In genomic region chr6:157036245-157036681, GRCh38 we compare ENCODE assay signal across 9 cellular contexts.
A peak's percentile ranks its signal among the peaks of the same experiment; 100 is the strongest.
DNase-seq lines count a peak whose midpoint lies in the region; ATAC-seq and TF ChIP-seq lines count a peak whose summit lies in the region.
"Had no signal": no experiment of that assay in that cellular context is flagged by ENCODE, and none has a peak within 500 bp of the region (broad histone marks: within the 10 kb centered on the region; RNA-seq: fewer than 3 reads in every experiment).

No MANE protein-coding gene starts in this region.

- H3K36me3 ChIP-seq in thoracic aorta (no peaks in the 10 kb centered on the region), adrenal gland (replicated peaks in 1 of 2) (no peaks in the 10 kb centered on the region)

- no peak for TF ChIP-seq CTCF in thoracic aorta (IDR thresholded peaks at IDR 0.05)
- no peak for TF ChIP-seq CTCF in adrenal gland (IDR thresholded peaks at IDR 0.05)

- TF ChIP-seq POLR2A in adrenal gland (IDR thresholded peaks at IDR 0.05) = no peak

- intact Hi-C loops in adrenal gland (cut with DNase I) = loop anchor here (10.0 kb wide), 1 partner anchor 149 kb away; no protein-coding TSS in a partner anchor

- WGBS in adrenal gland, 4 donors = 35 to 68% (median 57%) methylated on average over 5 of the region's 5 CpGs

- DNase-seq in MV-4-11 (lab: John Stamatoyannopoulos, UW) (peak; percentile 54), cerebellum (ENCODE audit: low spot score) (peak; percentile 46), islet precursor cell (peak; percentile 90), thoracic aorta (ENCODE audit: low spot score) (no peak), adrenal gland (no peak)
- no peak for DNase-seq in stimulated activated CD8-positive, alpha-beta memory T cell treated with anti-CD3 and anti-CD28 coated beads, Interleukin-4, amount 100 ng/mL, for 48 hours
- DNase-seq: activated CD8-positive, alpha-beta T cell treated with anti-CD3 and anti-CD28 coated beads for 36 hours; stimulated activated naive CD4-positive, alpha-beta T cell had no signal

- peak overlapping the region; percentile 41 for H3K4me3 ChIP-seq in thoracic aorta
- no peak overlapping the region for H3K4me3 ChIP-seq in adrenal gland

- ATAC-seq in thoracic aorta (ENCODE audit: insufficient number of reproducible peaks, low FRiP score, low read depth) (no peak), GM18861 (IDR thresholded peaks at IDR 0.05; ENCODE audit: unreplicated experiment) (no peak)
- ATAC-seq: activated CD8-positive, alpha-beta T cell treated with anti-CD3 and anti-CD28 coated beads for 36 hours had no signal

- H3K27me3 ChIP-seq in thoracic aorta (replicated peaks; ENCODE audit: insufficient read depth) = no peaks in the 10 kb centered on the region
- no peaks in the 10 kb centered on the region for H3K27me3 ChIP-seq in adrenal gland

- peaks cover 29 to 47% of the 10 kb centered on the region in 2 donors for H3K4me1 ChIP-seq in thoracic aorta (ENCODE audit: control insufficient read depth in 1 of 2, low read depth in 2 of 2)
- peaks cover 5 to 46% of the 10 kb centered on the region in 2 donors for H3K4me1 ChIP-seq in adrenal gland (replicated peaks in 1 of 2)

- H3K9me3 ChIP-seq in thoracic aorta = no peaks in the 10 kb centered on the region
- no peaks in the 10 kb centered on the region for H3K9me3 ChIP-seq in adrenal gland (replicated peaks in 1 of 3)

- H3K27ac ChIP-seq in thoracic aorta (peak overlapping the region in 1 of 2 donors; percentile 25), adrenal gland (peak overlapping the region in 2 of 5 donors; percentile 2 to 32)

Comparison
In these comparisons a context has a peak if more than half of its experiments do, and no peak if none do; other contexts are left out.
1. DNase-seq: peak in MV-4-11 (single experiment), cerebellum (single experiment) and islet precursor cell (single experiment); none in thoracic aorta (single experiment), adrenal gland (0 of 7) and stimulated activated CD8-positive, alpha-beta memory T cell treated with anti-CD3 and anti-CD28 coated beads, Interleukin-4, amount 100 ng/mL, for 48 hours (single experiment).